7 cellular contexts compared by ENCODE assay signal in genomic region chr2:203535078-203535783, GRCh38. TPM values are rescaled to one million over a fixed set of nuclear protein-coding genes. Genes with fewer than 3 reads are reported as not detected.
A peak's percentile ranks its signal among the peaks of the same experiment; 100 is the strongest.
DNase-seq lines count a peak whose midpoint lies in the region; ATAC-seq and TF ChIP-seq lines count a peak whose summit lies in the region.

A gene with protein sequence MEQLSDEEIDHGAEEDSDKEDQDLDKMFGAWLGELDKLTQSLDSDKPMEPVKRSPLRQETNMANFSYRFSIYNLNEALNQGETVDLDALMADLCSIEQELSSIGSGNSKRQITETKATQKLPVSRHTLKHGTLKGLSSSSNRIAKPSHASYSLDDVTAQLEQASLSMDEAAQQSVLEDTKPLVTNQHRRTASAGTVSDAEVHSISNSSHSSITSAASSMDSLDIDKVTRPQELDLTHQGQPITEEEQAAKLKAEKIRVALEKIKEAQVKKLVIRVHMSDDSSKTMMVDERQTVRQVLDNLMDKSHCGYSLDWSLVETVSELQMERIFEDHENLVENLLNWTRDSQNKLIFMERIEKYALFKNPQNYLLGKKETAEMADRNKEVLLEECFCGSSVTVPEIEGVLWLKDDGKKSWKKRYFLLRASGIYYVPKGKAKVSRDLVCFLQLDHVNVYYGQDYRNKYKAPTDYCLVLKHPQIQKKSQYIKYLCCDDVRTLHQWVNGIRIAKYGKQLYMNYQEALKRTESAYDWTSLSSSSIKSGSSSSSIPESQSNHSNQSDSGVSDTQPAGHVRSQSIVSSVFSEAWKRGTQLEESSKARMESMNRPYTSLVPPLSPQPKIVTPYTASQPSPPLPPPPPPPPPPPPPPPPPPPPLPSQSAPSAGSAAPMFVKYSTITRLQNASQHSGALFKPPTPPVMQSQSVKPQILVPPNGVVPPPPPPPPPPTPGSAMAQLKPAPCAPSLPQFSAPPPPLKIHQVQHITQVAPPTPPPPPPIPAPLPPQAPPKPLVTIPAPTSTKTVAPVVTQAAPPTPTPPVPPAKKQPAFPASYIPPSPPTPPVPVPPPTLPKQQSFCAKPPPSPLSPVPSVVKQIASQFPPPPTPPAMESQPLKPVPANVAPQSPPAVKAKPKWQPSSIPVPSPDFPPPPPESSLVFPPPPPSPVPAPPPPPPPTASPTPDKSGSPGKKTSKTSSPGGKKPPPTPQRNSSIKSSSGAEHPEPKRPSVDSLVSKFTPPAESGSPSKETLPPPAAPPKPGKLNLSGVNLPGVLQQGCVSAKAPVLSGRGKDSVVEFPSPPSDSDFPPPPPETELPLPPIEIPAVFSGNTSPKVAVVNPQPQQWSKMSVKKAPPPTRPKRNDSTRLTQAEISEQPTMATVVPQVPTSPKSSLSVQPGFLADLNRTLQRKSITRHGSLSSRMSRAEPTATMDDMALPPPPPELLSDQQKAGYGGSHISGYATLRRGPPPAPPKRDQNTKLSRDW (minus strand): TSS chr2:203535301. CDS start chr2:203495353, 39,948 bp downstream.

- H3K9me3 ChIP-seq in lower lobe of right lung, result no peaks in the 10 kb centered on the region

- DNase-seq in NCI-H774 (lab: John Stamatoyannopoulos, UW) (peak; percentile 77), lower lobe of right lung (peak; percentile 93)
- peak; percentile 84 for DNase-seq in activated CD8-positive, alpha-beta memory T cell treated with anti-CD3 and anti-CD28 coated beads for 24 hours
- DNase-seq in effector CD8-positive, alpha-beta T cell (lab: John Stamatoyannopoulos, UW), result peak; percentile 14
- DNase-seq in stimulated activated CD4-positive, alpha-beta T cell treated with anti-CD3 and anti-CD28 coated beads, Interleukin-4, amount 100 ng/mL, for 4 hours, result peak; percentile 64 to 69

- no peak for TF ChIP-seq CTCF in lower lobe of right lung (IDR thresholded peaks at IDR 0.05)

- H3K4me1 ChIP-seq in lower lobe of right lung, result peaks cover 19% of the 10 kb centered on the region

- intact Hi-C loops in lower lobe of right lung (cut with DNase I), result no loop called here

- H3K36me3 ChIP-seq in lower lobe of right lung, result no peaks in the 10 kb centered on the region

- peak within 1 kb of the TSS; percentile 89 for H3K4me3 ChIP-seq in lower lobe of right lung

- H3K27ac ChIP-seq in lower lobe of right lung, result peak within 1 kb of the TSS; percentile 95

- no peaks in the 10 kb centered on the region for H3K27me3 ChIP-seq in lower lobe of right lung (ENCODE audit: low read depth)

- peak; percentile 57 for ATAC-seq in GM18861 (IDR thresholded peaks at IDR 0.05; ENCODE audit: unreplicated experiment)
- peak; percentile 85 for ATAC-seq in HG03432 (IDR thresholded peaks at IDR 0.05; ENCODE audit: unreplicated experiment)
- ATAC-seq in lower lobe of right lung, result peak; percentile 95

RNA-seq across cellular contexts. Expression of the gene that starts here (rescaled TPM):
- total RNA-seq in lower lobe of right lung, result 63.8 TPM

Comparison
In these comparisons a context has a peak if more than half of its experiments do, and no peak if none do; other contexts are left out.
1. Peak in every context shown above with its lines: DNase-seq, ATAC-seq, H3K4me3 ChIP-seq and H3K27ac ChIP-seq.
2. DNase-seq: peak in every context shown above with its lines; median percentile 93 in lower lobe of right lung; 84 in activated CD8-positive, alpha-beta memory T cell treated with anti-CD3 and anti-CD28 coated beads for 24 hours; 77 in NCI-H774; 66 in stimulated activated CD4-positive, alpha-beta T cell treated with anti-CD3 and anti-CD28 coated beads, Interleukin-4, amount 100 ng/mL, for 4 hours; 14 in effector CD8-positive, alpha-beta T cell.